Comparison of ENCODE assay signal across 1 cellular context in the genomic region with DNA sequence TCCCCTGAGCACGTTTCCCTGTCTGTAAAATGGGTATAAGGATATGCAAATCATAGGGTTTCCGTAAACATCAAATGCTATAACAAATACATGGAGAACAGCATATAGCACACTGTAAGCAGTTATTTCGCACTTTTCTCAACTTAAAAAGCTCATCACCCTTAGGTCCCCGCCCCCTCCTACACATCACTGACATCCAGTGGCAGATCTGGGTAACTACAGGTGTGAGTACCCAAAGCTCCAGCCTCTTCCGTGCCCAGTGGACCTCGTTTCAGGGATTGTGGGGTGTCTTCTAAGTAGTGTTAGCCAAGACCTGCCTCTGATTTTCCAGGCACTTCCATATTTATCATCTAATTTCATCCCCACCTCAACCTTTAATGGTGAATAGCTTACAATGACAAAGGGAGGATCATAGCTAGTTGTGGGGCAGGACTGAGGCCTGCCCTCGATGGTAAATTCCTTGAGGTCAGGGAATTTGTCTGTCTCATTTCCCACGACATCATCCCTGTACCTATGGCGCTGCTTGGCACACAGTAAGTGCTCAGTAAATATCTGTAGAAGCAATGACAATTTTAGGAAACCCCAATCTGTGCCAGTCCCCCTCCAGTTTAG.
A peak's percentile ranks its signal among the peaks of the same experiment; 100 is the strongest.
TF ChIP-seq lines count a peak whose summit lies in the region.

No MANE protein-coding gene starts in this region.

TF ChIP-seq in HepG2, 621 proteins besides CTCF, POLR2A, EP300 and RAD21 (continued from another document):
- TF ChIP-seq, protein P1, sequence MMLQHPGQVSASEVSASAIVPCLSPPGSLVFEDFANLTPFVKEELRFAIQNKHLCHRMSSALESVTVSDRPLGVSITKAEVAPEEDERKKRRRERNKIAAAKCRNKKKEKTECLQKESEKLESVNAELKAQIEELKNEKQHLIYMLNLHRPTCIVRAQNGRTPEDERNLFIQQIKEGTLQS (CRISPR knock-in tag; IDR thresholded peaks at IDR 0.05): no peak
- no peak for TF ChIP-seq ARNT2 (CRISPR knock-in tag; IDR thresholded peaks at IDR 0.05; ENCODE audit: low read depth)
- TF ChIP-seq SP5 (CRISPR knock-in tag; IDR thresholded peaks at IDR 0.05; ENCODE audit: borderline replicate concordance, low read depth): 0 out of 2 replicates have a peak, but pooled peaks have one; percentile 49
- TF ChIP-seq, protein P2, sequence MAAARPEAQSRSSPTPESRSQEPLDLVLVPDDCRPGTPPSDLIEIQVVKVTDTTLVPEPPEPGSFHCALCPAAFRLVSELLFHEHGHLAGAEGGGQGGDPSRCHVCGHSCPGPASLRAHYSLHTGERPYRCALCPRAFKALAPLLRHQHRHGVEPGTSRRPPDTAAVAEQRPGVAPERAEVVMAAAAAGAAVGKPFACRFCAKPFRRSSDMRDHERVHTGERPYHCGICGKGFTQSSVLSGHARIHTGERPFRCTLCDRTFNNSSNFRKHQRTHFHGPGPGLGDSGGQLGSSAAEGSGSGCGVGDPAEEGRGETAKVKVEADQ (CRISPR knock-in tag; IDR thresholded peaks at IDR 0.05; ENCODE audit: borderline replicate concordance): no peak
- TF ChIP-seq, protein P3, sequence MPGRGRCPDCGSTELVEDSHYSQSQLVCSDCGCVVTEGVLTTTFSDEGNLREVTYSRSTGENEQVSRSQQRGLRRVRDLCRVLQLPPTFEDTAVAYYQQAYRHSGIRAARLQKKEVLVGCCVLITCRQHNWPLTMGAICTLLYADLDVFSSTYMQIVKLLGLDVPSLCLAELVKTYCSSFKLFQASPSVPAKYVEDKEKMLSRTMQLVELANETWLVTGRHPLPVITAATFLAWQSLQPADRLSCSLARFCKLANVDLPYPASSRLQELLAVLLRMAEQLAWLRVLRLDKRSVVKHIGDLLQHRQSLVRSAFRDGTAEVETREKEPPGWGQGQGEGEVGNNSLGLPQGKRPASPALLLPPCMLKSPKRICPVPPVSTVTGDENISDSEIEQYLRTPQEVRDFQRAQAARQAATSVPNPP (CRISPR knock-in tag; IDR thresholded peaks at IDR 0.05): no peak
- TF ChIP-seq, protein P4, sequence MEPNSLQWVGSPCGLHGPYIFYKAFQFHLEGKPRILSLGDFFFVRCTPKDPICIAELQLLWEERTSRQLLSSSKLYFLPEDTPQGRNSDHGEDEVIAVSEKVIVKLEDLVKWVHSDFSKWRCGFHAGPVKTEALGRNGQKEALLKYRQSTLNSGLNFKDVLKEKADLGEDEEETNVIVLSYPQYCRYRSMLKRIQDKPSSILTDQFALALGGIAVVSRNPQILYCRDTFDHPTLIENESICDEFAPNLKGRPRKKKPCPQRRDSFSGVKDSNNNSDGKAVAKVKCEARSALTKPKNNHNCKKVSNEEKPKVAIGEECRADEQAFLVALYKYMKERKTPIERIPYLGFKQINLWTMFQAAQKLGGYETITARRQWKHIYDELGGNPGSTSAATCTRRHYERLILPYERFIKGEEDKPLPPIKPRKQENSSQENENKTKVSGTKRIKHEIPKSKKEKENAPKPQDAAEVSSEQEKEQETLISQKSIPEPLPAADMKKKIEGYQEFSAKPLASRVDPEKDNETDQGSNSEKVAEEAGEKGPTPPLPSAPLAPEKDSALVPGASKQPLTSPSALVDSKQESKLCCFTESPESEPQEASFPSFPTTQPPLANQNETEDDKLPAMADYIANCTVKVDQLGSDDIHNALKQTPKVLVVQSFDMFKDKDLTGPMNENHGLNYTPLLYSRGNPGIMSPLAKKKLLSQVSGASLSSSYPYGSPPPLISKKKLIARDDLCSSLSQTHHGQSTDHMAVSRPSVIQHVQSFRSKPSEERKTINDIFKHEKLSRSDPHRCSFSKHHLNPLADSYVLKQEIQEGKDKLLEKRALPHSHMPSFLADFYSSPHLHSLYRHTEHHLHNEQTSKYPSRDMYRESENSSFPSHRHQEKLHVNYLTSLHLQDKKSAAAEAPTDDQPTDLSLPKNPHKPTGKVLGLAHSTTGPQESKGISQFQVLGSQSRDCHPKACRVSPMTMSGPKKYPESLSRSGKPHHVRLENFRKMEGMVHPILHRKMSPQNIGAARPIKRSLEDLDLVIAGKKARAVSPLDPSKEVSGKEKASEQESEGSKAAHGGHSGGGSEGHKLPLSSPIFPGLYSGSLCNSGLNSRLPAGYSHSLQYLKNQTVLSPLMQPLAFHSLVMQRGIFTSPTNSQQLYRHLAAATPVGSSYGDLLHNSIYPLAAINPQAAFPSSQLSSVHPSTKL (CRISPR knock-in tag; IDR thresholded peaks at IDR 0.05): no peak
- no peak for TF ChIP-seq NFKBIZ (CRISPR knock-in tag; IDR thresholded peaks at IDR 0.05)
- TF ChIP-seq SMC3 (IDR thresholded peaks at IDR 0.05; ENCODE audit: low read length): peak; percentile 69; the same call in 1 of the 2 replicates
- TF ChIP-seq ZNF678 (CRISPR knock-in tag; IDR thresholded peaks at IDR 0.05): no peak
- TF ChIP-seq, protein P5, sequence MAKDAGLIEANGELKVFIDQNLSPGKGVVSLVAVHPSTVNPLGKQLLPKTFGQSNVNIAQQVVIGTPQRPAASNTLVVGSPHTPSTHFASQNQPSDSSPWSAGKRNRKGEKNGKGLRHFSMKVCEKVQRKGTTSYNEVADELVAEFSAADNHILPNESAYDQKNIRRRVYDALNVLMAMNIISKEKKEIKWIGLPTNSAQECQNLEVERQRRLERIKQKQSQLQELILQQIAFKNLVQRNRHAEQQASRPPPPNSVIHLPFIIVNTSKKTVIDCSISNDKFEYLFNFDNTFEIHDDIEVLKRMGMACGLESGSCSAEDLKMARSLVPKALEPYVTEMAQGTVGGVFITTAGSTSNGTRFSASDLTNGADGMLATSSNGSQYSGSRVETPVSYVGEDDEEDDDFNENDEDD (CRISPR knock-in tag; IDR thresholded peaks at IDR 0.05; ENCODE audit: borderline replicate concordance): no peak
- TF ChIP-seq NAIF1 (CRISPR knock-in tag; IDR thresholded peaks at IDR 0.05; ENCODE audit: borderline replicate concordance): no peak
- TF ChIP-seq ZNF567 (CRISPR knock-in tag; IDR thresholded peaks at IDR 0.05; ENCODE audit: borderline replicate concordance): no peak
- TF ChIP-seq, protein P6, sequence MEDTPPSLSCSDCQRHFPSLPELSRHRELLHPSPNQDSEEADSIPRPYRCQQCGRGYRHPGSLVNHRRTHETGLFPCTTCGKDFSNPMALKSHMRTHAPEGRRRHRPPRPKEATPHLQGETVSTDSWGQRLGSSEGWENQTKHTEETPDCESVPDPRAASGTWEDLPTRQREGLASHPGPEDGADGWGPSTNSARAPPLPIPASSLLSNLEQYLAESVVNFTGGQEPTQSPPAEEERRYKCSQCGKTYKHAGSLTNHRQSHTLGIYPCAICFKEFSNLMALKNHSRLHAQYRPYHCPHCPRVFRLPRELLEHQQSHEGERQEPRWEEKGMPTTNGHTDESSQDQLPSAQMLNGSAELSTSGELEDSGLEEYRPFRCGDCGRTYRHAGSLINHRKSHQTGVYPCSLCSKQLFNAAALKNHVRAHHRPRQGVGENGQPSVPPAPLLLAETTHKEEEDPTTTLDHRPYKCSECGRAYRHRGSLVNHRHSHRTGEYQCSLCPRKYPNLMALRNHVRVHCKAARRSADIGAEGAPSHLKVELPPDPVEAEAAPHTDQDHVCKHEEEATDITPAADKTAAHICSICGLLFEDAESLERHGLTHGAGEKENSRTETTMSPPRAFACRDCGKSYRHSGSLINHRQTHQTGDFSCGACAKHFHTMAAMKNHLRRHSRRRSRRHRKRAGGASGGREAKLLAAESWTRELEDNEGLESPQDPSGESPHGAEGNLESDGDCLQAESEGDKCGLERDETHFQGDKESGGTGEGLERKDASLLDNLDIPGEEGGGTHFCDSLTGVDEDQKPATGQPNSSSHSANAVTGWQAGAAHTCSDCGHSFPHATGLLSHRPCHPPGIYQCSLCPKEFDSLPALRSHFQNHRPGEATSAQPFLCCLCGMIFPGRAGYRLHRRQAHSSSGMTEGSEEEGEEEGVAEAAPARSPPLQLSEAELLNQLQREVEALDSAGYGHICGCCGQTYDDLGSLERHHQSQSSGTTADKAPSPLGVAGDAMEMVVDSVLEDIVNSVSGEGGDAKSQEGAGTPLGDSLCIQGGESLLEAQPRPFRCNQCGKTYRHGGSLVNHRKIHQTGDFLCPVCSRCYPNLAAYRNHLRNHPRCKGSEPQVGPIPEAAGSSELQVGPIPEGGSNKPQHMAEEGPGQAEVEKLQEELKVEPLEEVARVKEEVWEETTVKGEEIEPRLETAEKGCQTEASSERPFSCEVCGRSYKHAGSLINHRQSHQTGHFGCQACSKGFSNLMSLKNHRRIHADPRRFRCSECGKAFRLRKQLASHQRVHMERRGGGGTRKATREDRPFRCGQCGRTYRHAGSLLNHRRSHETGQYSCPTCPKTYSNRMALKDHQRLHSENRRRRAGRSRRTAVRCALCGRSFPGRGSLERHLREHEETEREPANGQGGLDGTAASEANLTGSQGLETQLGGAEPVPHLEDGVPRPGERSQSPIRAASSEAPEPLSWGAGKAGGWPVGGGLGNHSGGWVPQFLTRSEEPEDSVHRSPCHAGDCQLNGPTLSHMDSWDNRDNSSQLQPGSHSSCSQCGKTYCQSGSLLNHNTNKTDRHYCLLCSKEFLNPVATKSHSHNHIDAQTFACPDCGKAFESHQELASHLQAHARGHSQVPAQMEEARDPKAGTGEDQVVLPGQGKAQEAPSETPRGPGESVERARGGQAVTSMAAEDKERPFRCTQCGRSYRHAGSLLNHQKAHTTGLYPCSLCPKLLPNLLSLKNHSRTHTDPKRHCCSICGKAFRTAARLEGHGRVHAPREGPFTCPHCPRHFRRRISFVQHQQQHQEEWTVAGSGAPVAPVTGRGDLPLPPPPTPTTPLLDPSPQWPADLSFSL (CRISPR knock-in tag; IDR thresholded peaks at IDR 0.05): no peak
- TF ChIP-seq, protein P7, sequence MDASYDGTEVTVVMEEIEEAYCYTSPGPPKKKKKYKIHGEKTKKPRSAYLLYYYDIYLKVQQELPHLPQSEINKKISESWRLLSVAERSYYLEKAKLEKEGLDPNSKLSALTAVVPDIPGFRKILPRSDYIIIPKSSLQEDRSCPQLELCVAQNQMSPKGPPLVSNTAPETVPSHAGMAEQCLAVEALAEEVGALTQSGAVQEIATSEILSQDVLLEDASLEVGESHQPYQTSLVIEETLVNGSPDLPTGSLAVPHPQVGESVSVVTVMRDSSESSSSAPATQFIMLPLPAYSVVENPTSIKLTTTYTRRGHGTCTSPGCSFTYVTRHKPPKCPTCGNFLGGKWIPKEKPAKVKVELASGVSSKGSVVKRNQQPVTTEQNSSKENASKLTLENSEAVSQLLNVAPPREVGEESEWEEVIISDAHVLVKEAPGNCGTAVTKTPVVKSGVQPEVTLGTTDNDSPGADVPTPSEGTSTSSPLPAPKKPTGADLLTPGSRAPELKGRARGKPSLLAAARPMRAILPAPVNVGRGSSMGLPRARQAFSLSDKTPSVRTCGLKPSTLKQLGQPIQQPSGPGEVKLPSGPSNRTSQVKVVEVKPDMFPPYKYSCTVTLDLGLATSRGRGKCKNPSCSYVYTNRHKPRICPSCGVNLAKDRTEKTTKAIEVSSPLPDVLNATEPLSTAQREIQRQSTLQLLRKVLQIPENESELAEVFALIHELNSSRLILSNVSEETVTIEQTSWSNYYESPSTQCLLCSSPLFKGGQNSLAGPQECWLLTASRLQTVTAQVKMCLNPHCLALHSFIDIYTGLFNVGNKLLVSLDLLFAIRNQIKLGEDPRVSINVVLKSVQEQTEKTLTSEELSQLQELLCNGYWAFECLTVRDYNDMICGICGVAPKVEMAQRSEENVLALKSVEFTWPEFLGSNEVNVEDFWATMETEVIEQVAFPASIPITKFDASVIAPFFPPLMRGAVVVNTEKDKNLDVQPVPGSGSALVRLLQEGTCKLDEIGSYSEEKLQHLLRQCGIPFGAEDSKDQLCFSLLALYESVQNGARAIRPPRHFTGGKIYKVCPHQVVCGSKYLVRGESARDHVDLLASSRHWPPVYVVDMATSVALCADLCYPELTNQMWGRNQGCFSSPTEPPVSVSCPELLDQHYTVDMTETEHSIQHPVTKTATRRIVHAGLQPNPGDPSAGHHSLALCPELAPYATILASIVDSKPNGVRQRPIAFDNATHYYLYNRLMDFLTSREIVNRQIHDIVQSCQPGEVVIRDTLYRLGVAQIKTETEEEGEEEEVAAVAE (CRISPR knock-in tag; IDR thresholded peaks at IDR 0.05; ENCODE audit: borderline replicate concordance): no peak
- no peak for TF ChIP-seq NFATC3 (CRISPR knock-in tag; IDR thresholded peaks at IDR 0.05)
- TF ChIP-seq, protein P8, sequence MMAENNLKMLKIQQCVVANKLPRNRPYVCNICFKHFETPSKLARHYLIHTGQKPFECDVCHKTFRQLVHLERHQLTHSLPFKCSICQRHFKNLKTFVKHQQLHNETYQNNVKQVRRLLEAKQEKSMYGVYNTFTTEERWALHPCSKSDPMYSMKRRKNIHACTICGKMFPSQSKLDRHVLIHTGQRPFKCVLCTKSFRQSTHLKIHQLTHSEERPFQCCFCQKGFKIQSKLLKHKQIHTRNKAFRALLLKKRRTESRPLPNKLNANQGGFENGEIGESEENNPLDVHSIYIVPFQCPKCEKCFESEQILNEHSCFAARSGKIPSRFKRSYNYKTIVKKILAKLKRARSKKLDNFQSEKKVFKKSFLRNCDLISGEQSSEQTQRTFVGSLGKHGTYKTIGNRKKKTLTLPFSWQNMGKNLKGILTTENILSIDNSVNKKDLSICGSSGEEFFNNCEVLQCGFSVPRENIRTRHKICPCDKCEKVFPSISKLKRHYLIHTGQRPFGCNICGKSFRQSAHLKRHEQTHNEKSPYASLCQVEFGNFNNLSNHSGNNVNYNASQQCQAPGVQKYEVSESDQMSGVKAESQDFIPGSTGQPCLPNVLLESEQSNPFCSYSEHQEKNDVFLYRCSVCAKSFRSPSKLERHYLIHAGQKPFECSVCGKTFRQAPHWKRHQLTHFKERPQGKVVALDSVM (CRISPR knock-in tag; IDR thresholded peaks at IDR 0.05): no peak
- TF ChIP-seq, protein P9, sequence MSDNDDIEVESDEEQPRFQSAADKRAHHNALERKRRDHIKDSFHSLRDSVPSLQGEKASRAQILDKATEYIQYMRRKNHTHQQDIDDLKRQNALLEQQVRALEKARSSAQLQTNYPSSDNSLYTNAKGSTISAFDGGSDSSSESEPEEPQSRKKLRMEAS (IDR thresholded peaks at IDR 0.05): no peak
- TF ChIP-seq ZNF720 (CRISPR knock-in tag; IDR thresholded peaks at IDR 0.05): no peak
